ENCODE assay signal across 23 cellular contexts in genomic region chrX:151875270-151876026, GRCh38. TPM values are rescaled to one million over a fixed set of nuclear protein-coding genes. Genes with fewer than 3 reads are reported as not detected.
A peak's percentile ranks its signal among the peaks of the same experiment; 100 is the strongest.
DNase-seq lines count a peak whose midpoint lies in the region; ATAC-seq, FAIRE-seq and TF ChIP-seq lines count a peak whose summit lies in the region.
"Had no signal": no experiment of that assay in that cellular context is flagged by ENCODE, and none has a peak within 500 bp of the region (broad histone marks: within the 10 kb centered on the region; RNA-seq: fewer than 3 reads in every experiment).

No MANE protein-coding gene starts in this region.

- H3K79me2 ChIP-seq in K562 (ENCODE audit: control insufficient read depth, insufficient read depth, low read length): no peaks in the 10 kb centered on the region
- H3K79me2 ChIP-seq in parathyroid adenoma: no peaks in the 10 kb centered on the region

- no peaks in the 10 kb centered on the region for H3K9me1 ChIP-seq in K562 (ENCODE audit: control insufficient read depth, insufficient read depth, low read length)

- no peak for TF ChIP-seq EP300 in K562 (IDR thresholded peaks at IDR 0.05; ENCODE audit: low read length)

- H3K36me3 ChIP-seq in K562 (ENCODE audit: control insufficient read depth, insufficient read depth, low read length): no peaks in the 10 kb centered on the region
- no peaks in the 10 kb centered on the region for H3K36me3 ChIP-seq in parathyroid adenoma (ENCODE audit: control insufficient read depth, insufficient read depth, low read length)
- no peaks in the 10 kb centered on the region for H3K36me3 ChIP-seq in ascending aorta

- DNase-seq in NCI-H82 (lab: John Stamatoyannopoulos, UW): peak; percentile 9
- DNase-seq in NCI-H82 treated with DMSO at 0.1 percent for 48 hours (lab: John Stamatoyannopoulos, UW; ENCODE audit: unreplicated experiment): no peak
- peak; percentile 18 for DNase-seq in M059J (ENCODE audit: low read depth)
- DNase-seq in K562 (ENCODE audit: extremely low read depth in 1 of 4, low spot score in 3 of 4): no peak
- DNase-seq in T-helper 1 cell: no peak
- no peak for DNase-seq in ascending aorta (ENCODE audit: low spot score in 2 of 2)
- DNase-seq: Caco-2; CD4-positive, alpha-beta T cell; EL; HCEC 1CT; NCI-H1417 treated with DMSO at 0.1 percent for 48 hours; NCI-H187 treated with DMSO at 0.1 percent for 48 hours; NCI-H446 treated with DMSO at 0.1 percent for 48 hours; NCI-H69; OCI-M1; SHP77 treated with DMSO at 0.1 percent for 48 hours had no signal

- 20% methylated on average over 5 of the region's 5 CpGs for WGBS in K562 (ENCODE audit: insufficient coverage, low coverage, missing lambda C conversion rate)

- CTCF ChIA-PET in K562 (lab: Yijun Ruan, JAX; ENCODE audit: low intra/inter-chr PET ratio): no interaction called here

- H3K27me3 ChIP-seq in K562 (ENCODE audit: control insufficient read depth in 2 of 2, insufficient read depth in 2 of 2, low read length in 2 of 2) (no peaks in the 10 kb centered on the region), parathyroid adenoma (ENCODE audit: control insufficient read depth, insufficient read depth, low read length) (no peaks in the 10 kb centered on the region), ascending aorta (no peaks in the 10 kb centered on the region)

- no peak overlapping the region for H2AFZ ChIP-seq in K562 (ENCODE audit: low read depth, low read length)
- H2AFZ ChIP-seq in parathyroid adenoma: peak overlapping the region; percentile 33
- H2AFZ ChIP-seq: GM23338 had no signal

- H3K9me3 ChIP-seq in K562 (replicated peaks; ENCODE audit: control insufficient read depth, insufficient read depth, low read depth, low read length) (no peaks in the 10 kb centered on the region), parathyroid adenoma (ENCODE audit: control insufficient read depth, low read length) (no peaks in the 10 kb centered on the region), ascending aorta (no peaks in the 10 kb centered on the region)
- H3K9me3 ChIP-seq: Caco-2 had no signal

- H3K27ac ChIP-seq in K562 (ENCODE audit: extremely low read depth, low read depth, low read length) (no peak overlapping the region), parathyroid adenoma (no peak overlapping the region), ascending aorta (no peak overlapping the region)

- TF ChIP-seq CTCF in K562 (IDR thresholded peaks at IDR 0.05 in 2 of 3, conservative IDR thresholded peaks at IDR 0.05 in 1 of 3; ENCODE audit: insufficient read depth in 2 of 3, low read depth in 1 of 3, low read length in 3 of 3): no peak
- no peak for TF ChIP-seq CTCF in parathyroid adenoma (IDR thresholded peaks at IDR 0.05)
- no peak for TF ChIP-seq CTCF in ascending aorta (IDR thresholded peaks at IDR 0.05)

- intact Hi-C loops in K562 (cut with micrococcal nuclease): no loop called here
- intact Hi-C loops in ascending aorta (cut with DNase I): no loop called here

- H3K4me2 ChIP-seq in K562 (ENCODE audit: insufficient read depth, low read length) (0 out of 2 replicates have a peak overlapping the region, but pooled peaks have one; percentile 25), parathyroid adenoma (ENCODE audit: low read length) (no peak overlapping the region)
- H3K4me2 ChIP-seq: GM23338 had no signal

- POLR2A ChIA-PET in K562 (lab: Yijun Ruan, JAX): no interaction called here

- no TSS peak for BruUV-seq in K562 (replicated peaks; lab: Mats Ljungman, UMichigan)

- ATAC-seq in K562 (no peak; the same call in 2 of the 3 replicates), HG03139 (IDR thresholded peaks at IDR 0.05; ENCODE audit: unreplicated experiment) (no peak)
- ATAC-seq: GM12878, GM23338 had no signal

- no peak for FAIRE-seq in K562 (lab: Jason Lieb, UNC)
- FAIRE-seq: GM12878, GM19239 had no signal

- H3K4me1 ChIP-seq in K562 (replicated peaks in 1 of 2; ENCODE audit: control insufficient read depth in 2 of 2, insufficient read depth in 2 of 2, low read length in 2 of 2) (peaks cover 0 to 12% of the 10 kb centered on the region in 2 experiments; a peak in 2 of 5 replicates), parathyroid adenoma (no peaks in the 10 kb centered on the region), ascending aorta (no peaks in the 10 kb centered on the region)
- H3K4me1 ChIP-seq: Caco-2 had no signal

- H3K9ac ChIP-seq in K562 (ENCODE audit: insufficient read depth in 1 of 2, low read depth in 2 of 2, low read length in 2 of 2) (no peak overlapping the region), parathyroid adenoma (no peak overlapping the region)

- no peaks in the 10 kb centered on the region for H4K20me1 ChIP-seq in K562 (replicated peaks; ENCODE audit: control insufficient read depth, insufficient read depth, low read length)

- H3K4me3 ChIP-seq in K562 (no peak overlapping the region), parathyroid adenoma (ENCODE audit: low read depth, low read length) (no peak overlapping the region), ascending aorta (no peak overlapping the region)
- H3K4me3 ChIP-seq: GM12878, GM23338 had no signal

- in situ Hi-C loops in K562 (cut with MboI): no loop called here

- no peak for TF ChIP-seq RAD21 in K562 (CRISPR knock-in tag; conservative IDR thresholded peaks at IDR 0.05 in 1 of 2, IDR thresholded peaks at IDR 0.05 in 1 of 2)

- TF ChIP-seq POLR2A in K562 (conservative IDR thresholded peaks at IDR 0.05): no peak

TF ChIP-seq in K562, 482 proteins besides CTCF, POLR2A, EP300 and RAD21:
- TF ChIP-seq BHLHE40 (IDR thresholded peaks at IDR 0.05; ENCODE audit: low read length) (peak; percentile 60), USF1 (CRISPR knock-in tag; IDR thresholded peaks at IDR 0.05) (0 out of 2 replicates have a peak, but pooled peaks have one; percentile 7), BACH1 (tag; IDR thresholded peaks at IDR 0.05) (no peak), NR4A1 (CRISPR knock-in tag; IDR thresholded peaks at IDR 0.05) (no peak), NR4A1 (tag; IDR thresholded peaks at IDR 0.05) (no peak)
- TF ChIP-seq, protein P1, sequence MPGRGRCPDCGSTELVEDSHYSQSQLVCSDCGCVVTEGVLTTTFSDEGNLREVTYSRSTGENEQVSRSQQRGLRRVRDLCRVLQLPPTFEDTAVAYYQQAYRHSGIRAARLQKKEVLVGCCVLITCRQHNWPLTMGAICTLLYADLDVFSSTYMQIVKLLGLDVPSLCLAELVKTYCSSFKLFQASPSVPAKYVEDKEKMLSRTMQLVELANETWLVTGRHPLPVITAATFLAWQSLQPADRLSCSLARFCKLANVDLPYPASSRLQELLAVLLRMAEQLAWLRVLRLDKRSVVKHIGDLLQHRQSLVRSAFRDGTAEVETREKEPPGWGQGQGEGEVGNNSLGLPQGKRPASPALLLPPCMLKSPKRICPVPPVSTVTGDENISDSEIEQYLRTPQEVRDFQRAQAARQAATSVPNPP (IDR thresholded peaks at IDR 0.05; ENCODE audit: borderline replicate concordance, insufficient read depth, insufficient read length): no peak
- TF ChIP-seq, protein P2, sequence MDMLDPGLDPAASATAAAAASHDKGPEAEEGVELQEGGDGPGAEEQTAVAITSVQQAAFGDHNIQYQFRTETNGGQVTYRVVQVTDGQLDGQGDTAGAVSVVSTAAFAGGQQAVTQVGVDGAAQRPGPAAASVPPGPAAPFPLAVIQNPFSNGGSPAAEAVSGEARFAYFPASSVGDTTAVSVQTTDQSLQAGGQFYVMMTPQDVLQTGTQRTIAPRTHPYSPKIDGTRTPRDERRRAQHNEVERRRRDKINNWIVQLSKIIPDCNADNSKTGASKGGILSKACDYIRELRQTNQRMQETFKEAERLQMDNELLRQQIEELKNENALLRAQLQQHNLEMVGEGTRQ (CRISPR knock-in tag; IDR thresholded peaks at IDR 0.05): peak; percentile 26; the same call in 1 of the 2 replicates

RNA-seq across cellular contexts. Expression of gene MAGEA4, which starts 37.2 kb away (rescaled TPM):
- 0.10 and 0.64 TPM in 2 replicates for total RNA-seq in M059J (2014; rRNA removed; shearing (Covaris generic))
- total RNA-seq in K562 (2011; cell fraction: chromatin; rRNA removed; ENCODE audit: low replicate concordance): not detected in 2 replicates
- total RNA-seq in K562 (2011; cell fraction: nucleolus; rRNA removed): not detected in 2 replicates
- total RNA-seq in K562 (2011; cell fraction: nucleoplasm; rRNA removed): not detected in 2 replicates
- total RNA-seq in K562 (2014; rRNA removed) (0.50 and 0.90 TPM in 2 replicates), K562 (2014; rRNA removed; fragmentation: Illumina TruSeq; extraction: Trizol) (0.67 and 0.95 TPM in 2 replicates), K562 (2015; rRNA removed; fragmentation: Illumina TruSeq; extraction: Trizol) (0.53 and 0.69 TPM in 2 replicates), K562 (2021) (0.40 and 0.62 TPM in 2 replicates), ascending aorta (not detected)
- polyA plus RNA-seq in K562 (2011; rRNA removed) (0.18 and 0.42 TPM in 2 replicates), K562 (2014; fragmentation: Illumina TruSeq; extraction: Trizol) (0.84 and 1.1 TPM in 2 replicates), K562 (2014; fragmentation: Nextera tagmentation; extraction: Ambion mirVana) (1 to 10 TPM in 1 of 2 experiments, under 1 TPM in 1; 0.93 to 1.9 TPM), K562 (2014; rRNA removed) (0.60 and 0.70 TPM in 2 replicates)
- 0.19 and 0.60 TPM in 2 replicates for polyA plus RNA-seq in K562 (2011; cell fraction: cytosol; rRNA removed)
- 0.11 and 0.13 TPM in 2 replicates for polyA plus RNA-seq in K562 (2011; cell fraction: nucleus; rRNA removed)
- polyA plus RNA-seq in K562 (2012): 1.6 and 4.4 TPM in 2 replicates
- 0.35 TPM in 1 of 2 replicates, not detected in the other for polyA minus RNA-seq in K562 (2011; rRNA and poly(A)+ RNA removed)
- not detected in 2 replicates for polyA minus RNA-seq in K562 (2011; cell fraction: cytosol; rRNA and poly(A)+ RNA removed)
- not detected in 2 replicates for polyA minus RNA-seq in K562 (2011; cell fraction: nucleus; rRNA and poly(A)+ RNA removed)
- total RNA-seq: A172; Caco-2; CD4-positive, alpha-beta T cell; GM12878 had no signal
- polyA plus RNA-seq: BJ, GM12878 had no signal

Comparison
In these comparisons a context has a peak if more than half of its experiments do, and no peak if none do; other contexts are left out.
1. DNase-seq: peak in NCI-H82 (single experiment) and M059J (single experiment); none in NCI-H82 treated with DMSO at 0.1 percent for 48 hours (single experiment), K562 (0 of 4), T-helper 1 cell (0 of 5) and ascending aorta (0 of 2).